Comparison of ENCODE assay signal across 31 cellular contexts in the genomic region with DNA sequence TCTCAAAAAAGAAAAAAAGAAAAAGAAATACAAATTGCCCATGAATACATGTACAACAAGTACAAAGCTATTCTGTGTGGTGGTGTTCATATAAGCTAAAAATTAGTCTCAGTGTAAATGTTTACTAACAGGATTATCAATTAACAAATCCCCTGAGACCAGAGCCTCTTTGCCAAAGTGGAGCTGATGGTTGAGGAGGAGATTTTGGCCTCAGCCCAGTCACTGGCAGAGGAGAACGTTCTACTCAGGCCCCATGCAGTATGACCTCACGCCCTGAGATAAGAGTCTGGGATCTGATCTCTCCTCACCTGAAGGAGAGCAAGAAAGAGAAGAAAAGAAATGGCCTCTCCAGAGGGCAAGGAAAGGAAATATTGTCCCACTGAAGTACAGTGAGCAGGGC. TPM values are rescaled to one million over a fixed set of nuclear protein-coding genes. Genes with fewer than 3 reads are reported as not detected.
DNase-seq lines count a peak whose midpoint lies in the region; ATAC-seq, FAIRE-seq and TF ChIP-seq lines count a peak whose summit lies in the region.
"Had no signal": no experiment of that assay in that cellular context is flagged by ENCODE, and none has a peak within 500 bp of the region (broad histone marks: within the 10 kb centered on the region; RNA-seq: fewer than 3 reads in every experiment).

No MANE protein-coding gene starts in this region.

- H3K4me1 Mint-ChIP-seq in CD8-positive, alpha-beta memory T cell: peaks cover 0 to 2% (median 0%) of the 10 kb centered on the region in 3 donors
- peaks cover 26% of the 10 kb centered on the region for H3K4me1 Mint-ChIP-seq in activated B cell treated with CpG ODN at 0.5 μM for 24 hours
- H3K4me1 Mint-ChIP-seq in natural killer cell: peaks cover 4 to 16% of the 10 kb centered on the region in 2 donors
- H3K4me1 Mint-ChIP-seq: activated CD8-positive, alpha-beta memory T cell treated with anti-CD3 and anti-CD28 coated beads, Interleukin-2, amount 10 ng/mL, durations not matched to agents 7 days and 5 days had no signal

- peak overlapping the region in 5 of 8 donors; percentile 11 to 70 (median 54) for H3K27ac Mint-ChIP-seq in CD8-positive, alpha-beta memory T cell
- peak overlapping the region; percentile 56 for H3K27ac Mint-ChIP-seq in activated B cell treated with CpG ODN at 0.5 μM for 24 hours
- H3K27ac Mint-ChIP-seq in natural killer cell: peak overlapping the region; percentile 50 to 75
- H3K27ac Mint-ChIP-seq: activated CD4-positive, alpha-beta T cell treated with anti-CD3 and anti-CD28 coated beads, Interleukin-2, amount 10 ng/mL, durations not matched to agents 7 days and 5 days; activated CD8-positive, alpha-beta memory T cell treated with anti-CD3 and anti-CD28 coated beads, Interleukin-2, amount 10 ng/mL, durations not matched to agents 7 days and 5 days had no signal

- H3K4me3 ChIP-seq in CD8-positive, alpha-beta memory T cell (ENCODE audit: low read length): no peak overlapping the region
- H3K4me3 ChIP-seq: breast epithelium, thoracic aorta, vagina had no signal

- H3K4me1 ChIP-seq in CD8-positive, alpha-beta memory T cell (ENCODE audit: insufficient read depth, low read length): no peaks in the 10 kb centered on the region
- H3K4me1 ChIP-seq: breast epithelium, vagina had no signal

- ATAC-seq in activated B cell treated with CpG ODN at 0.5 μM for 24 hours (ENCODE audit: low read depth): no peak
- ATAC-seq in natural killer cell: no peak
- no peak for ATAC-seq in HG02759 (IDR thresholded peaks at IDR 0.05; ENCODE audit: unreplicated experiment)
- ATAC-seq: activated CD8-positive, alpha-beta memory T cell treated with anti-CD3 and anti-CD28 coated beads, Interleukin-2, amount 10 ng/mL, durations not matched to agents 7 days and 5 days; PC-3; sciatic nerve had no signal

- POLR2A ChIA-PET in CD8-positive, alpha-beta memory T cell (lab: Charles Lee): no interaction called here
- POLR2A ChIA-PET in activated B cell treated with CpG ODN at 0.5 μM for 24 hours (lab: Charles Lee): interaction anchor here (0.6 kb wide), 1 partner anchor 143 kb away, joined by 3 read pairs; the partner anchor contains the start of gene BPTF

- no peaks in the 10 kb centered on the region for H3K9me3 ChIP-seq in CD8-positive, alpha-beta memory T cell (ENCODE audit: low read length)
- H3K9me3 ChIP-seq: breast epithelium, thoracic aorta, vagina had no signal

- H3K27ac ChIP-seq in CD8-positive, alpha-beta memory T cell (ENCODE audit: low read depth, low read length): no peak overlapping the region
- H3K27ac ChIP-seq: 22Rv1, breast epithelium, thoracic aorta, vagina, WERI-Rb-1 had no signal

- FAIRE-seq in HTR-8/SVneo (lab: Jason Lieb, UNC): no peak
- FAIRE-seq: colon, H1 had no signal

- peak overlapping the region in 1 of 7 donors; percentile 59 for H3K4me3 Mint-ChIP-seq in CD8-positive, alpha-beta memory T cell
- H3K4me3 Mint-ChIP-seq in activated B cell treated with CpG ODN at 0.5 μM for 24 hours (no peak overlapping the region), natural killer cell (no peak overlapping the region)
- H3K4me3 Mint-ChIP-seq: activated CD4-positive, alpha-beta T cell treated with anti-CD3 and anti-CD28 coated beads, Interleukin-2, amount 10 ng/mL, durations not matched to agents 7 days and 5 days; activated CD8-positive, alpha-beta memory T cell treated with anti-CD3 and anti-CD28 coated beads, Interleukin-2, amount 10 ng/mL, durations not matched to agents 7 days and 5 days; activated naive CD4-positive, alpha-beta T cell treated with anti-CD3 and anti-CD28 coated beads for 36 hours; CD4-positive, alpha-beta memory T cell had no signal

- TF ChIP-seq CTCF in activated B cell treated with CpG ODN at 0.5 μM for 24 hours (IDR thresholded peaks at IDR 0.05) (no peak), natural killer cell (IDR thresholded peaks at IDR 0.05) (no peak)

- intact Hi-C loops in activated B cell treated with CpG ODN at 0.5 μM for 24 hours (cut with micrococcal nuclease) (no loop called here), natural killer cell (cut with micrococcal nuclease) (no loop called here)

- peaks cover 17% of the 10 kb centered on the region for H3K36me3 ChIP-seq in CD8-positive, alpha-beta memory T cell (ENCODE audit: insufficient read depth, low read length)
- H3K36me3 ChIP-seq: breast epithelium, thoracic aorta, vagina, WERI-Rb-1 had no signal

- no peaks in the 10 kb centered on the region for H3K9me3 Mint-ChIP-seq in CD8-positive, alpha-beta memory T cell
- no peaks in the 10 kb centered on the region for H3K9me3 Mint-ChIP-seq in activated B cell treated with CpG ODN at 0.5 μM for 24 hours
- H3K9me3 Mint-ChIP-seq in natural killer cell: no peaks in the 10 kb centered on the region
- H3K9me3 Mint-ChIP-seq: activated CD4-positive, alpha-beta T cell treated with anti-CD3 and anti-CD28 coated beads, Interleukin-2, amount 10 ng/mL, durations not matched to agents 7 days and 5 days; activated naive CD4-positive, alpha-beta T cell treated with anti-CD3 and anti-CD28 coated beads for 36 hours; CD4-positive, alpha-beta memory T cell had no signal

- CTCF ChIA-PET in CD8-positive, alpha-beta memory T cell (lab: Charles Lee): interaction anchor here (1.0 kb wide), 1 partner anchor 304 kb away, joined by 3 read pairs; no protein-coding TSS in a partner anchor
- CTCF ChIA-PET in activated B cell treated with CpG ODN at 0.5 μM for 24 hours (lab: Charles Lee): no interaction called here

- DNase-seq in DMS 273 (lab: John Stamatoyannopoulos, UW; ENCODE audit: unreplicated experiment) (peak; percentile 15), DMS 273 treated with DMSO at 0.1 percent for 48 hours (lab: John Stamatoyannopoulos, UW) (no peak), activated B cell treated with CpG ODN at 0.5 μM for 24 hours (no peak), natural killer cell (no peak), HTR-8/SVneo (ENCODE audit: insufficient read length, low spot score) (no peak), amniotic stem cell (lab: John Stamatoyannopoulos, UW) (no peak)
- no peak for DNase-seq in CD8-positive, alpha-beta memory T cell
- DNase-seq: activated CD4-positive, alpha-beta T cell treated with anti-CD3 and anti-CD28 coated beads, Interleukin-2, amount 10 ng/mL, durations not matched to agents 7 days and 5 days; activated CD8-positive, alpha-beta memory T cell treated with anti-CD3 and anti-CD28 coated beads, Interleukin-2, amount 10 ng/mL, durations not matched to agents 7 days and 5 days; activated naive CD4-positive, alpha-beta T cell treated with anti-CD3 and anti-CD28 coated beads for 36 hours; amygdala; CD4-positive, alpha-beta memory T cell; effector CD8-positive, alpha-beta T cell; head of caudate nucleus; NCI-H1105; NCI-H446 treated with DMSO at 0.1 percent for 48 hours; NK-92 treated with Interleukin-12 subunit alpha and Interleukin-12 subunit beta, amount 100 ng/mL, for 24 hours; PC-3; Right ventricle myocardium superior; stimulated activated CD4-positive, alpha-beta T cell treated with anti-CD3 and anti-CD28 coated beads, Interleukin-12 subunit alpha, Interleukin-12 subunit beta, amount 100 ng/mL, for 4 hours; stimulated activated CD4-positive, alpha-beta T cell treated with anti-CD3 and anti-CD28 coated beads, Interleukin-4, amount 100 ng/mL, for 4 hours; stimulated activated naive CD4-positive, alpha-beta T cell; WERI-Rb-1 had no signal

- no peaks in the 10 kb centered on the region for H3K27me3 Mint-ChIP-seq in CD8-positive, alpha-beta memory T cell
- H3K27me3 Mint-ChIP-seq in activated B cell treated with CpG ODN at 0.5 μM for 24 hours (no peaks in the 10 kb centered on the region), natural killer cell (ENCODE audit: low read depth in 2 of 2) (no peaks in the 10 kb centered on the region)
- H3K27me3 Mint-ChIP-seq: activated CD4-positive, alpha-beta T cell treated with anti-CD3 and anti-CD28 coated beads, Interleukin-2, amount 10 ng/mL, durations not matched to agents 7 days and 5 days; activated CD8-positive, alpha-beta memory T cell treated with anti-CD3 and anti-CD28 coated beads, Interleukin-2, amount 10 ng/mL, durations not matched to agents 7 days and 5 days; CD4-positive, alpha-beta memory T cell had no signal

- H3K36me3 Mint-ChIP-seq in CD8-positive, alpha-beta memory T cell: peaks cover 0 to 68% (median 12%) of the 10 kb centered on the region in 3 donors
- H3K36me3 Mint-ChIP-seq in activated B cell treated with CpG ODN at 0.5 μM for 24 hours (ENCODE audit: low read depth): no peaks in the 10 kb centered on the region
- H3K36me3 Mint-ChIP-seq in natural killer cell: no peaks in the 10 kb centered on the region

- no peaks in the 10 kb centered on the region for H3K27me3 ChIP-seq in CD8-positive, alpha-beta memory T cell (ENCODE audit: insufficient read depth, low read length, poor library complexity, severe bottlenecking)
- H3K27me3 ChIP-seq: breast epithelium, vagina had no signal

RNA-seq across cellular contexts. Expression of gene NOL11, which starts 35.5 kb away (rescaled TPM):
- 100 to 1,000 TPM; 106 to 111 TPM for total RNA-seq in CD8-positive, alpha-beta memory T cell
- polyA plus RNA-seq in CD8-positive, alpha-beta memory T cell: 27.2 TPM
- total RNA-seq in activated B cell treated with CpG ODN at 0.5 μM for 24 hours (67.9 and 70.6 TPM in 2 replicates), natural killer cell (10 to 100 TPM; 43.3 to 55.2 (median 49.1) TPM)
